ENCODE assay signal across 8 cellular contexts in genomic region chr11:48108231-48109045, GRCh38.
DNase-seq lines count a peak whose midpoint lies in the region; ATAC-seq and TF ChIP-seq lines count a peak whose summit lies in the region.

No MANE protein-coding gene starts in this region.

- peaks cover 4% of the 10 kb centered on the region; the same call in 1 of the 2 replicates for H3K4me1 ChIP-seq in HEK293 (ENCODE audit: control insufficient read depth, insufficient read depth, low read length)

- peaks cover 0 to 1% (median 0%) of the 10 kb centered on the region in 3 donors for H3K27me3 Mint-ChIP-seq in CD14-positive monocyte (ENCODE audit: low read depth in 3 of 3)
- no peaks in the 10 kb centered on the region for H3K27me3 Mint-ChIP-seq in activated naive CD8-positive, alpha-beta T cell treated with anti-CD3 and anti-CD28 coated beads for 36 hours
- H3K27me3 Mint-ChIP-seq in nephron (ENCODE audit: low read depth) = peaks cover 3% of the 10 kb centered on the region

- H3K4me3 Mint-ChIP-seq in CD14-positive monocyte (peak overlapping the region in 1 of 2 donors; percentile 1), nephron (peak overlapping the region in 1 of 3 experiments; percentile 7)
- peak overlapping the region; percentile 16 for H3K4me3 Mint-ChIP-seq in activated naive CD8-positive, alpha-beta T cell treated with anti-CD3 and anti-CD28 coated beads for 36 hours

- H3K36me3 ChIP-seq in HEK293 (ENCODE audit: control insufficient read depth in 2 of 2, insufficient read depth in 1 of 2, low read length in 2 of 2) = no peaks in the 10 kb centered on the region

- H3K27ac ChIP-seq in HEK293 (ENCODE audit: extremely low read depth, low read depth, low read length) = no peak overlapping the region

- peaks cover 15 to 19% of the 10 kb centered on the region in 2 donors for H3K36me3 Mint-ChIP-seq in CD14-positive monocyte
- peaks cover 2% of the 10 kb centered on the region for H3K36me3 Mint-ChIP-seq in activated naive CD8-positive, alpha-beta T cell treated with anti-CD3 and anti-CD28 coated beads for 36 hours
- peaks cover 7% of the 10 kb centered on the region for H3K36me3 Mint-ChIP-seq in nephron (ENCODE audit: low read depth)

- POLR2A ChIA-PET in HEK293 (lab: Yijun Ruan, JAX) = no interaction called here

- TF ChIP-seq CTCF in CD14-positive monocyte (IDR thresholded peaks at IDR 0.05) (no peak), HEK293 (tag by site-specific recombination; IDR thresholded peaks at IDR 0.05) (no peak), nephron (IDR thresholded peaks at IDR 0.05; ENCODE audit: unreplicated experiment in 3 of 3) (no peak)

- intact Hi-C loops in CD14-positive monocyte (cut with micrococcal nuclease) = loop anchor here (1.0 to 5.0 kb wide), 5 partner anchors 76 to 261 kb away; partner anchors contain the start of gene NUP160 (in 1 of the 2)

- H3K4me1 Mint-ChIP-seq in CD14-positive monocyte (peaks cover 69% of the 10 kb centered on the region), nephron (peaks cover 22% of the 10 kb centered on the region)
- H3K4me1 Mint-ChIP-seq in activated naive CD8-positive, alpha-beta T cell treated with anti-CD3 and anti-CD28 coated beads for 36 hours = peaks cover 38% of the 10 kb centered on the region

- H3K4me3 ChIP-seq in HEK293 (ENCODE audit: low read depth, low read length) = no peak overlapping the region

- H3K9me3 Mint-ChIP-seq in CD14-positive monocyte = peaks cover 0 to 3% (median 0%) of the 10 kb centered on the region in 7 donors
- no peaks in the 10 kb centered on the region for H3K9me3 Mint-ChIP-seq in activated naive CD8-positive, alpha-beta T cell treated with anti-CD3 and anti-CD28 coated beads for 36 hours
- peaks cover 2% of the 10 kb centered on the region for H3K9me3 Mint-ChIP-seq in nephron

- CTCF ChIA-PET in HEK293 (lab: Yijun Ruan, JAX) = interaction anchor here (0.5 to 6.3 kb wide), 28 partner anchors 9 to 1888 kb away, joined by 3 to 122 read pairs (median 3); partner anchors contain the start of gene NUP160

- H3K9me3 ChIP-seq in HEK293 (ENCODE audit: control insufficient read depth, insufficient read depth, low read depth, low read length) = no peaks in the 10 kb centered on the region

- DNase-seq in CD14-positive monocyte (ENCODE audit: low spot score) (no peak), T1000 (lab: John Stamatoyannopoulos, UW) (no peak)
- DNase-seq in activated naive CD8-positive, alpha-beta T cell treated with anti-CD3 and anti-CD28 coated beads for 36 hours = no peak
- DNase-seq in activated CD4-positive, CD25-positive, alpha-beta regulatory T cell (lab: John Stamatoyannopoulos, UW) = no peak

- ATAC-seq in HG02840 (IDR thresholded peaks at IDR 0.05; ENCODE audit: low FRiP score, unreplicated experiment) (no peak), HG03039 (IDR thresholded peaks at IDR 0.05; ENCODE audit: unreplicated experiment) (no peak)

- H3K27ac Mint-ChIP-seq in CD14-positive monocyte = peak overlapping the region; percentile 56 to 90 (median 79)
- peak overlapping the region; percentile 93 for H3K27ac Mint-ChIP-seq in activated naive CD8-positive, alpha-beta T cell treated with anti-CD3 and anti-CD28 coated beads for 36 hours
- H3K27ac Mint-ChIP-seq in nephron = peak overlapping the region; percentile 16 to 20 (median 19)

TF ChIP-seq in HEK293, 187 proteins besides CTCF, POLR2A, EP300 and RAD21:
- TF ChIP-seq, protein P1, sequence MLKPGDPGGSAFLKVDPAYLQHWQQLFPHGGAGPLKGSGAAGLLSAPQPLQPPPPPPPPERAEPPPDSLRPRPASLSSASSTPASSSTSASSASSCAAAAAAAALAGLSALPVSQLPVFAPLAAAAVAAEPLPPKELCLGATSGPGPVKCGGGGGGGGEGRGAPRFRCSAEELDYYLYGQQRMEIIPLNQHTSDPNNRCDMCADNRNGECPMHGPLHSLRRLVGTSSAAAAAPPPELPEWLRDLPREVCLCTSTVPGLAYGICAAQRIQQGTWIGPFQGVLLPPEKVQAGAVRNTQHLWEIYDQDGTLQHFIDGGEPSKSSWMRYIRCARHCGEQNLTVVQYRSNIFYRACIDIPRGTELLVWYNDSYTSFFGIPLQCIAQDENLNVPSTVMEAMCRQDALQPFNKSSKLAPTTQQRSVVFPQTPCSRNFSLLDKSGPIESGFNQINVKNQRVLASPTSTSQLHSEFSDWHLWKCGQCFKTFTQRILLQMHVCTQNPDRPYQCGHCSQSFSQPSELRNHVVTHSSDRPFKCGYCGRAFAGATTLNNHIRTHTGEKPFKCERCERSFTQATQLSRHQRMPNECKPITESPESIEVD (tag by site-specific recombination; IDR thresholded peaks at IDR 0.05) = no peak
- TF ChIP-seq ZBTB17 (tag by site-specific recombination; IDR thresholded peaks at IDR 0.05) = 0 out of 2 replicates have a peak, but pooled peaks have one; percentile 17

Comparison
In these comparisons a context has a peak if more than half of its experiments do, and no peak if none do; other contexts are left out.
1. H3K27ac Mint-ChIP-seq: peak in every context shown above with its lines; median percentile 93 in activated naive CD8-positive, alpha-beta T cell treated with anti-CD3 and anti-CD28 coated beads for 36 hours; 79 in CD14-positive monocyte; 19 in nephron.